Comparison of ENCODE assay signal across 7 cellular contexts in the genomic region with DNA sequence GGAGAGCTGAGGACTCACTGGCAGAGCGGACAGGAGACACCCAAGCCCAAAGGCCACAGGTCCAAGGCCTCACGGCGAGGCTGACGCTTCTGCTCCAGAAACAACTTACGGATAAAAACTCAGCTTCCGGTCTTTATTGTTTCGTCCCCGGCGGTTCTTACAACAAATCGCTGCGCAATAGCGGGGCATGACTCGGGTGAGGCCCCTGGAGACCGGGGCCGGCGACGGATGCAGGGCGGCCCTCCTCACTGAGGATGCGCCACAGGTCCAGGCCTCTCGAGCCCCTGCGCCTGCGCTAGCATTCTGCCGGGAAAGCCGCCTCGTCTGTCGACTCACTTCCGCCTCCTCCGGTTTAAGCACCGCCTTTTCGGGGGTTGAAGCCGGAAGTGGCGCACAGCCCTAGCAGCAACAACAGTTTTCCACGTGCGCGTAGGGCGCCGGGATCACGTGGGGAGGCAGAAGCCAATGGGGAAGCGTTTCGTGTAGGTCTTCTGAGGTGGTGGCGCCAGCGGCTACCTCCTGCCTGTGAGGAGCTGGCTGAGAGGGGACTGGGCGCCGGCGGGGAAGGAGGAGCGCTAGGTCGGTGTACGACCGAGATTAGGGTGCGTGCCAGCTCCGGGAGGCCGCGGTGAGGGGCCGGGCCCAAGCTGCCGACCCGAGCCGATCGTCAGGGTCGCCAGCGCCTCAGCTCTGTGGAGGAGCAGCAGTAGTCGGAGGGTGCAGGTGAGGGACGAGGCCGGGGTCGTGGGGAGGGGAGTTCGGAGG. TPM values are rescaled to one million over a fixed set of nuclear protein-coding genes. Genes with fewer than 3 reads are reported as not detected.
DNase-seq lines count a peak whose midpoint lies in the region; ATAC-seq and TF ChIP-seq lines count a peak whose summit lies in the region.

A gene (plus strand): TSS at position 494 of the 765 bp plus-strand sequence. CDS start 1,853 bp downstream, outside the sequence.
A gene with protein sequence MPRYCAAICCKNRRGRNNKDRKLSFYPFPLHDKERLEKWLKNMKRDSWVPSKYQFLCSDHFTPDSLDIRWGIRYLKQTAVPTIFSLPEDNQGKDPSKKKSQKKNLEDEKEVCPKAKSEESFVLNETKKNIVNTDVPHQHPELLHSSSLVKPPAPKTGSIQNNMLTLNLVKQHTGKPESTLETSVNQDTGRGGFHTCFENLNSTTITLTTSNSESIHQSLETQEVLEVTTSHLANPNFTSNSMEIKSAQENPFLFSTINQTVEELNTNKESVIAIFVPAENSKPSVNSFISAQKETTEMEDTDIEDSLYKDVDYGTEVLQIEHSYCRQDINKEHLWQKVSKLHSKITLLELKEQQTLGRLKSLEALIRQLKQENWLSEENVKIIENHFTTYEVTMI (minus strand): TSS at position 326 of the 765 bp plus-strand sequence. CDS start 137 bp downstream, at position 189.

- peak within 1 kb of the TSS; percentile 57 for H2AFZ ChIP-seq in hepatocyte

- H3K4me2 ChIP-seq in hepatocyte: peak within 1 kb of the TSS; percentile 86

- H3K9me3 ChIP-seq in hepatocyte (ENCODE audit: low read depth): no peaks in the 10 kb centered on the region

- WGBS in hepatocyte (ENCODE audit: low lambda C conversion rate, missing lambda C conversion rate): under 1% methylated on average over 57 of the region's 65 CpGs

- no peaks in the 10 kb centered on the region for H4K20me1 ChIP-seq in hepatocyte (ENCODE audit: insufficient read depth, poor library complexity, severe bottlenecking)

- H3K4me3 ChIP-seq in astrocyte of the spinal cord (ENCODE audit: low read depth, low read length) (peak within 1 kb of the TSS; percentile 95), hepatocyte (peak within 1 kb of the TSS; percentile 33)

- peak within 1 kb of the TSS; percentile 95 for H3K27ac ChIP-seq in hepatocyte

- peaks cover 17% of the 10 kb centered on the region for H3K4me1 ChIP-seq in hepatocyte (ENCODE audit: insufficient read depth)

- H3K79me2 ChIP-seq in hepatocyte: peaks cover 79% of the 10 kb centered on the region

- TF ChIP-seq CTCF in astrocyte of the spinal cord (IDR thresholded peaks at IDR 0.05; ENCODE audit: low read depth, low read length) (no peak), hepatocyte (IDR thresholded peaks at IDR 0.05; ENCODE audit: poor library complexity) (no peak)

- ATAC-seq in GM18508 (IDR thresholded peaks at IDR 0.05; ENCODE audit: insufficient read depth, unreplicated experiment): peak; percentile 92
- ATAC-seq in HG03025 (IDR thresholded peaks at IDR 0.05; ENCODE audit: low FRiP score, unreplicated experiment): peak; percentile 94

- H3K27me3 ChIP-seq in hepatocyte: no peaks in the 10 kb centered on the region

- H3K9me2 ChIP-seq in hepatocyte (replicated peaks; ENCODE audit: insufficient read depth): no peaks in the 10 kb centered on the region

- in situ Hi-C loops in astrocyte of the spinal cord (cut with HindIII; ENCODE audit: low sequenced_read_pairs): no loop called here

- no peaks in the 10 kb centered on the region for H3K36me3 ChIP-seq in hepatocyte (replicated peaks; ENCODE audit: insufficient read depth, low read depth)

- DNase-seq in NCI-H2081 (lab: John Stamatoyannopoulos, UW) (peak; percentile 100), T1000 (lab: John Stamatoyannopoulos, UW) (peak; percentile 93), astrocyte of the spinal cord (ENCODE audit: low read depth, low spot score) (peak; percentile 100), hepatocyte (ENCODE audit: low spot score) (peak; percentile 99), renal cortical epithelial cell (ENCODE audit: low read depth) (peak; percentile 98)

RNA-seq across cellular contexts. Expression of the first gene that starts in this region (rescaled TPM):
- 83.9 and 94.0 TPM in 2 replicates for total RNA-seq in hepatocyte
- polyA plus RNA-seq in hepatocyte: 50.7 and 64.2 TPM in 2 replicates
- total RNA-seq in renal cortical epithelial cell: 28.1 and 42.5 TPM in 2 replicates

RNA-seq across cellular contexts. Expression of the second gene that starts in this region (rescaled TPM):
- total RNA-seq in hepatocyte: 36.9 and 39.1 TPM in 2 replicates
- polyA plus RNA-seq in hepatocyte: 5.9 and 8.8 TPM in 2 replicates
- total RNA-seq in renal cortical epithelial cell: 20.3 and 21.7 TPM in 2 replicates

Comparison
In these comparisons a context has a peak if more than half of its experiments do, and no peak if none do; other contexts are left out.
1. Peak in every context shown above with its lines: DNase-seq, ATAC-seq, H3K4me3 ChIP-seq and H3K27ac ChIP-seq.